Comparison of ENCODE assay signal across 1 cellular context in the genomic region with DNA sequence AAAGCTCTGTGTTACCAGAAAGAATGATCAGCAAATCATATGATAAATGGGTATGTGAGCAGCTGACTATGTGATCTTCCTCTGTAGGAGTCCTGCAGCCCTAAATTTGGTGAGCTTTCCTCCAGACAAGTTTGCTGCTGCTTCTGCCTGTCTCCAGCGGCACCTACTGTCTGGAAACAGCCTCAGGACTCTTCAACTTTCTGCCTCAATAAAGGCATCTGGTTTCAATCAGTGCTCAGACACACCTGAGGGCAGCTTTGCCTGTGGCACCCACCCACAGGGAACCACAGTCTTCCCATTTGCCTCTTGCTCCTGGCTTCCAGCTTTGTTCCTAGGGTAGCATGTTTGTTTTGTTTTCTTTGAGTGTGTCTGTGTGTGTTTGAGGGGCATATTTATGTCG.
TF ChIP-seq lines count a peak whose summit lies in the region.

No MANE protein-coding gene starts in this region.

TF ChIP-seq in GM12878, 131 proteins besides CTCF, POLR2A, EP300 and RAD21 (continued from another document):
- TF ChIP-seq, protein P1, sequence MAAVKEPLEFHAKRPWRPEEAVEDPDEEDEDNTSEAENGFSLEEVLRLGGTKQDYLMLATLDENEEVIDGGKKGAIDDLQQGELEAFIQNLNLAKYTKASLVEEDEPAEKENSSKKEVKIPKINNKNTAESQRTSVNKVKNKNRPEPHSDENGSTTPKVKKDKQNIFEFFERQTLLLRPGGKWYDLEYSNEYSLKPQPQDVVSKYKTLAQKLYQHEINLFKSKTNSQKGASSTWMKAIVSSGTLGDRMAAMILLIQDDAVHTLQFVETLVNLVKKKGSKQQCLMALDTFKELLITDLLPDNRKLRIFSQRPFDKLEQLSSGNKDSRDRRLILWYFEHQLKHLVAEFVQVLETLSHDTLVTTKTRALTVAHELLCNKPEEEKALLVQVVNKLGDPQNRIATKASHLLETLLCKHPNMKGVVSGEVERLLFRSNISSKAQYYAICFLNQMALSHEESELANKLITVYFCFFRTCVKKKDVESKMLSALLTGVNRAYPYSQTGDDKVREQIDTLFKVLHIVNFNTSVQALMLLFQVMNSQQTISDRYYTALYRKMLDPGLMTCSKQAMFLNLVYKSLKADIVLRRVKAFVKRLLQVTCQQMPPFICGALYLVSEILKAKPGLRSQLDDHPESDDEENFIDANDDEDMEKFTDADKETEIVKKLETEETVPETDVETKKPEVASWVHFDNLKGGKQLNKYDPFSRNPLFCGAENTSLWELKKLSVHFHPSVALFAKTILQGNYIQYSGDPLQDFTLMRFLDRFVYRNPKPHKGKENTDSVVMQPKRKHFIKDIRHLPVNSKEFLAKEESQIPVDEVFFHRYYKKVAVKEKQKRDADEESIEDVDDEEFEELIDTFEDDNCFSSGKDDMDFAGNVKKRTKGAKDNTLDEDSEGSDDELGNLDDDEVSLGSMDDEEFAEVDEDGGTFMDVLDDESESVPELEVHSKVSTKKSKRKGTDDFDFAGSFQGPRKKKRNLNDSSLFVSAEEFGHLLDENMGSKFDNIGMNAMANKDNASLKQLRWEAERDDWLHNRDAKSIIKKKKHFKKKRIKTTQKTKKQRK (IDR thresholded peaks at IDR 0.05; ENCODE audit: low read depth, low read length) = no peak
- TF ChIP-seq LARP7 (IDR thresholded peaks at IDR 0.05) = no peak
- no peak for TF ChIP-seq CBX5 (IDR thresholded peaks at IDR 0.05; ENCODE audit: low read depth)
